17 cellular contexts compared by ENCODE assay signal in genomic region chr9:37438359-37438758, GRCh38.
"Had no signal": no experiment of that assay in that cellular context is flagged by ENCODE, and none has a peak within 500 bp of the region (broad histone marks: within the 10 kb centered on the region; RNA-seq: fewer than 3 reads in every experiment).

No MANE protein-coding gene starts in this region.

- H3K9me3 Mint-ChIP-seq: activated B cell treated with CpG ODN at 0.5 μM for 24 hours; activated CD4-positive, alpha-beta memory T cell treated with anti-CD3 and anti-CD28 coated beads, Interleukin-2, amount 10 ng/mL, durations not matched to agents 7 days and 5 days; memory B cell; neural crest cell; T-helper 2 cell treated with Interferon-gamma antibody and Interleukin-4, amounts not matched to agents 5 μg/mL and 100 μg/mL, for 36 hours had no signal

- H3K9me3 ChIP-seq: left lung, ovary, tibial nerve had no signal

- H3K27me3 Mint-ChIP-seq: activated B cell treated with CpG ODN at 0.5 μM for 24 hours; activated CD4-positive, alpha-beta memory T cell treated with anti-CD3 and anti-CD28 coated beads, Interleukin-2, amount 10 ng/mL, durations not matched to agents 7 days and 5 days; activated CD8-positive, alpha-beta memory T cell treated with anti-CD3 and anti-CD28 coated beads, Interleukin-2, amount 10 ng/mL, durations not matched to agents 7 days and 5 days; activated naive CD8-positive, alpha-beta T cell; memory B cell had no signal

- H3K4me3 ChIP-seq: left lung, ovary, tibial nerve had no signal

- H3K36me3 ChIP-seq: ovary had no signal

- DNase-seq: activated B cell treated with CpG ODN at 0.5 μM for 24 hours; activated CD4-positive, alpha-beta memory T cell treated with anti-CD3 and anti-CD28 coated beads, Interleukin-2, amount 10 ng/mL, durations not matched to agents 7 days and 5 days; activated CD4-positive, alpha-beta T cell treated with anti-CD3 and anti-CD28 coated beads for 4 hours; activated CD8-positive, alpha-beta memory T cell treated with anti-CD3 and anti-CD28 coated beads, Interleukin-2, amount 10 ng/mL, durations not matched to agents 7 days and 5 days; foreskin keratinocyte; glutamatergic neuron; islet precursor cell; left lung; ovary; stimulated activated CD4-positive, alpha-beta T cell treated with anti-CD3 and anti-CD28 coated beads, Interleukin-12 subunit alpha, Interleukin-12 subunit beta, amount 100 ng/mL, for 4 hours; stimulated activated CD4-positive, alpha-beta T cell treated with anti-CD3 and anti-CD28 coated beads, Interleukin-2, amount 100 ng/mL, for 24 hours; stimulated activated naive CD8-positive, alpha-beta T cell treated with anti-CD3 and anti-CD28 coated beads, Interleukin-15, Interleukin-2, amounts not matched to agents 100 U/mL and 50 U/mL, for 24 hours had no signal

- H3K4me1 ChIP-seq: foreskin keratinocyte had no signal

- H3K27ac ChIP-seq: foreskin keratinocyte, left lung, ovary had no signal

- H3K4me3 Mint-ChIP-seq: activated B cell treated with CpG ODN at 0.5 μM for 24 hours; activated CD4-positive, alpha-beta memory T cell treated with anti-CD3 and anti-CD28 coated beads, Interleukin-2, amount 10 ng/mL, durations not matched to agents 7 days and 5 days; activated CD8-positive, alpha-beta memory T cell treated with anti-CD3 and anti-CD28 coated beads, Interleukin-2, amount 10 ng/mL, durations not matched to agents 7 days and 5 days; activated naive CD8-positive, alpha-beta T cell; memory B cell; neural crest cell; T-helper 2 cell treated with Interferon-gamma antibody and Interleukin-4, amounts not matched to agents 5 μg/mL and 100 μg/mL, for 36 hours had no signal

- H3K27me3 ChIP-seq: foreskin keratinocyte, left lung, ovary, tibial nerve had no signal

- H3K4me1 Mint-ChIP-seq: activated CD4-positive, alpha-beta memory T cell treated with anti-CD3 and anti-CD28 coated beads, Interleukin-2, amount 10 ng/mL, durations not matched to agents 7 days and 5 days; activated CD8-positive, alpha-beta memory T cell treated with anti-CD3 and anti-CD28 coated beads, Interleukin-2, amount 10 ng/mL, durations not matched to agents 7 days and 5 days had no signal

- H3K27ac Mint-ChIP-seq: activated B cell treated with CpG ODN at 0.5 μM for 24 hours; activated CD4-positive, alpha-beta memory T cell treated with anti-CD3 and anti-CD28 coated beads, Interleukin-2, amount 10 ng/mL, durations not matched to agents 7 days and 5 days; activated CD8-positive, alpha-beta memory T cell treated with anti-CD3 and anti-CD28 coated beads, Interleukin-2, amount 10 ng/mL, durations not matched to agents 7 days and 5 days; activated naive CD8-positive, alpha-beta T cell; memory B cell; T-helper 2 cell treated with Interferon-gamma antibody and Interleukin-4, amounts not matched to agents 5 μg/mL and 100 μg/mL, for 36 hours had no signal

- ATAC-seq: activated CD8-positive, alpha-beta memory T cell treated with anti-CD3 and anti-CD28 coated beads, Interleukin-2, amount 10 ng/mL, durations not matched to agents 7 days and 5 days; foreskin keratinocyte; left lung; stimulated activated naive CD8-positive, alpha-beta T cell treated with anti-CD3 and anti-CD28 coated beads, Interleukin-15, Interleukin-2, amounts not matched to agents 100 U/mL and 50 U/mL, for 24 hours had no signal
